In genomic region chr12:120335447-120335846, GRCh38 we compare ENCODE assay signal across 7 cellular contexts. TPM values are rescaled to one million over a fixed set of nuclear protein-coding genes. Genes with fewer than 3 reads are reported as not detected.
DNase-seq lines count a peak whose midpoint lies in the region; ATAC-seq and TF ChIP-seq lines count a peak whose summit lies in the region.
"Not testable (repeated sequence)": the region's sequence is repeated elsewhere in the genome, so short reads cannot be mapped to it uniquely, and the experiment has no call there.

No MANE protein-coding gene starts in this region.

- peak; percentile 11 for DNase-seq in GM10248 (ENCODE audit: extremely low spot score)
- DNase-seq in NCI-H1092 treated with DMSO at 0.1 percent for 48 hours (lab: John Stamatoyannopoulos, UW): peak; percentile 32
- not testable (repeated sequence) for DNase-seq in RWPE1 (ENCODE audit: low spot score)
- DNase-seq in activated T-cell treated with anti-CD3 and anti-CD28 coated beads, Interleukin-2, amount 50 U/mL, for 48 hours: peak; percentile 61 to 66
- peak; percentile 53 for DNase-seq in epithelial cell of esophagus (ENCODE audit: low read depth)
- DNase-seq in left colon: peak; percentile 51 to 81
- DNase-seq in sciatic nerve (ENCODE audit: low spot score): peak; percentile 69

- CTCF ChIA-PET in GM10248 (lab: Yijun Ruan, JAX) (interaction anchor here (0.9 to 1.0 kb wide), 3 partner anchors 18 to 84 kb away, joined by 3 to 4 read pairs (median 3); partner anchors contain the start of gene SIRT4), RWPE1 (lab: Yijun Ruan, JAX) (interaction anchor here (0.6 to 1.3 kb wide), 5 partner anchors 8 to 262 kb away, joined by 3 to 5 read pairs (median 4); partner anchors contain the start of gene PLA2G1B)

- H3K27ac ChIP-seq in RWPE1: not testable (repeated sequence)

- POLR2A ChIA-PET in GM10248 (lab: Yijun Ruan, JAX); RWPE1 (lab: Yijun Ruan, JAX; ENCODE audit: low non-redundant PET): not testable (repeated sequence)

- not testable (repeated sequence) for ATAC-seq in left colon, sciatic nerve

- intact Hi-C loops in left colon (cut with DNase I, micrococcal nuclease); sciatic nerve (cut with DNase I): not testable (repeated sequence)

- TF ChIP-seq CTCF in GM10248 (IDR thresholded peaks at IDR 0.05; ENCODE audit: control extremely low read depth, extremely low read depth, low read depth, missing control alignments): peak; percentile 53
- peak; percentile 76 for TF ChIP-seq CTCF in RWPE1 (conservative IDR thresholded peaks at IDR 0.05; ENCODE audit: low read depth)
- peak; percentile 71 for TF ChIP-seq CTCF in epithelial cell of esophagus (IDR thresholded peaks at IDR 0.05; ENCODE audit: insufficient read depth, low read depth, low read length, missing control alignments)

- H3K4me3 ChIP-seq in epithelial cell of esophagus (ENCODE audit: low read length): not testable (repeated sequence)

RNA-seq across cellular contexts. Expression of gene PLA2G1B, which starts 7.9 kb away (rescaled TPM):
- total RNA-seq in left colon (not detected), sciatic nerve (not detected)

RNA-seq across cellular contexts. Expression of gene SIRT4, which starts 33.3 kb away (rescaled TPM):
- total RNA-seq in left colon (1 to 10 TPM; 1.2 to 1.3 TPM), sciatic nerve (0.76 TPM)

RNA-seq across cellular contexts. Expression of gene MSI1, which starts 33.5 kb away (rescaled TPM):
- 1 to 10 TPM; 3.4 to 7.4 TPM for total RNA-seq in left colon
- total RNA-seq in sciatic nerve: 2.2 TPM

RNA-seq across cellular contexts. Expression of gene RNU4-1, which starts 42.4 kb away (rescaled TPM):
- total RNA-seq in left colon: 1,000 to 10,000 TPM; 2,546 to 2,662 TPM
- 1,748 TPM for total RNA-seq in sciatic nerve

RNA-seq across cellular contexts. Expression of gene RNU4-2, which starts 43.7 kb away (rescaled TPM):
- 1,000 to 10,000 TPM; 7,104 to 9,174 TPM for total RNA-seq in left colon
- 15,390 TPM for total RNA-seq in sciatic nerve
